ENCODE assay signal across 21 cellular contexts in the genomic region with DNA sequence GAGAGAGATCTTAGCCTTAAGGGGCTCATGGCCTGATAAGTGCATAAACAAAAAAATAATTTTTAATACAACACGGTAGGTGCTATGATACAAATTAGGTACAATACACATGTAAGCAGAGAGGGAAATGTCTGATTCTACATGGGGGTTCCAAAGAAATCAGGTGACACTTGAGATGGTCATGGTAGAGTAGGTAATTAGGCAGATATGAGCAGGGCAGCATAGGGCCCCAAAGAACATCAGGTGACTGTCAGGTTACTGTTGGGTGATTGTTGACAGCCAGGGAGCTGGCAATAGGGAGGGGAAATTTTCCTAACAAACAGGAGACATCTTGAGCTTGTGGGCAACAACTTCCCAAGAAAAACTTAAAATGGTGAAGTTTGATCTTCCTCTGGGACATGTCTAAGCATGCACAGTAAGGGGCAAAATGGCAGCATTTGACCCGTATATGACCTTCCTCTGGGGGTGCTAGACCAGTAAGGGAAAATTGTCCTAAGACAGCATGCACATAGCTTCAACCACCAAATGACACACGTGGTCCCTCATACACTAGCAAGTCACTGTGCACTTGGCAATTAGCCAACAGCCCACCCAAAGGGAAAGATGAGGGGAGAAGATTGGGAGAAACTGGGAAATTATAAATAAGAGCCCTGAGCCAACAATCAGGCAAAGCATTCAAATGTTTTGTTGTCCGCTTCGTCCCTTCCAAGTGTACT. TPM values are rescaled to one million over a fixed set of nuclear protein-coding genes. Genes with fewer than 3 reads are reported as not detected.
DNase-seq lines count a peak whose midpoint lies in the region; ATAC-seq, FAIRE-seq and TF ChIP-seq lines count a peak whose summit lies in the region.
"Had no signal": no experiment of that assay in that cellular context is flagged by ENCODE, and none has a peak within 500 bp of the region (broad histone marks: within the 10 kb centered on the region; RNA-seq: fewer than 3 reads in every experiment).

No MANE protein-coding gene starts in this region.

- H4K20me1 ChIP-seq in Loucy (ENCODE audit: insufficient read depth, low read length, poor library complexity, severe bottlenecking) = no peaks in the 10 kb centered on the region
- H4K20me1 ChIP-seq in hepatocyte (ENCODE audit: insufficient read depth, poor library complexity, severe bottlenecking) = no peaks in the 10 kb centered on the region

- H3K9me3 ChIP-seq in Loucy (ENCODE audit: insufficient read depth, low read depth, low read length) (no peaks in the 10 kb centered on the region; the same call in 1 of the 2 replicates), hepatocyte (ENCODE audit: low read depth) (no peaks in the 10 kb centered on the region)
- H3K9me3 ChIP-seq: transverse colon had no signal

- H3K4me1 ChIP-seq in Loucy (ENCODE audit: insufficient read depth, low read length, poor library complexity, severe bottlenecking) (no peaks in the 10 kb centered on the region), hepatocyte (ENCODE audit: insufficient read depth) (no peaks in the 10 kb centered on the region)
- H3K4me1 ChIP-seq: right atrium auricular region, transverse colon had no signal

- no peaks in the 10 kb centered on the region for H3K4me1 Mint-ChIP-seq in activated naive CD4-positive, alpha-beta T cell treated with anti-CD3 and anti-CD28 coated beads, Interleukin-2, amount 10 ng/mL, durations not matched to agents 7 days and 5 days
- H3K4me1 Mint-ChIP-seq: activated B cell treated with CpG ODN at 0.5 μM for 24 hours; activated naive CD8-positive, alpha-beta T cell treated with anti-CD3 and anti-CD28 coated beads for 36 hours; CD4-positive, alpha-beta memory T cell had no signal

- H3K9me3 Mint-ChIP-seq in activated naive CD4-positive, alpha-beta T cell treated with anti-CD3 and anti-CD28 coated beads, Interleukin-2, amount 50 U/mL, for 72 hours = peaks cover 4 to 7% of the 10 kb centered on the region in 2 donors
- peaks cover 6% of the 10 kb centered on the region for H3K9me3 Mint-ChIP-seq in activated naive CD4-positive, alpha-beta T cell treated with anti-CD3 and anti-CD28 coated beads, Interleukin-2, amount 10 ng/mL, durations not matched to agents 7 days and 5 days
- H3K9me3 Mint-ChIP-seq: activated B cell treated with CpG ODN at 0.5 μM for 24 hours; activated naive CD8-positive, alpha-beta T cell treated with anti-CD3 and anti-CD28 coated beads for 36 hours; dendritic cell treated with granulocyte-macrophage colony-stimulating factor and Interleukin-4, amounts not matched to agents 40 ng/mL and 50 ng/mL, for 4 days had no signal

- H3K36me3 ChIP-seq in Loucy (ENCODE audit: insufficient read depth, low read length) (no peaks in the 10 kb centered on the region), bronchial epithelial cell (ENCODE audit: control insufficient read depth, insufficient read depth, low read length) (no peaks in the 10 kb centered on the region), hepatocyte (replicated peaks; ENCODE audit: insufficient read depth, low read depth) (no peaks in the 10 kb centered on the region)
- H3K36me3 ChIP-seq: right atrium auricular region, transverse colon had no signal

- TF ChIP-seq CTCF in Loucy (conservative IDR thresholded peaks at IDR 0.05; ENCODE audit: low read length) (peak; percentile 24; the same call in 1 of the 2 replicates), bronchial epithelial cell (IDR thresholded peaks at IDR 0.05; ENCODE audit: insufficient read depth, low read length, severe bottlenecking) (peak; percentile 14), hepatocyte (IDR thresholded peaks at IDR 0.05; ENCODE audit: poor library complexity) (no peak)

- H3K4me3 Mint-ChIP-seq in activated naive CD4-positive, alpha-beta T cell treated with anti-CD3 and anti-CD28 coated beads, Interleukin-2, amount 10 ng/mL, durations not matched to agents 7 days and 5 days = no peak overlapping the region
- H3K4me3 Mint-ChIP-seq: activated B cell treated with CpG ODN at 0.5 μM for 24 hours; activated naive CD8-positive, alpha-beta T cell treated with anti-CD3 and anti-CD28 coated beads for 36 hours; CD4-positive, alpha-beta memory T cell; dendritic cell treated with granulocyte-macrophage colony-stimulating factor and Interleukin-4, amounts not matched to agents 40 ng/mL and 50 ng/mL, for 4 days had no signal

- H2AFZ ChIP-seq in Loucy (ENCODE audit: low read length) = no peak overlapping the region
- H2AFZ ChIP-seq in hepatocyte = no peak overlapping the region

- H3K4me3 ChIP-seq in Loucy (ENCODE audit: low read length, poor library complexity, severe bottlenecking) (no peak overlapping the region), bronchial epithelial cell (ENCODE audit: low read depth, low read length) (no peak overlapping the region), hepatocyte (no peak overlapping the region)
- H3K4me3 ChIP-seq: right atrium auricular region, transverse colon had no signal

- no peak for DNase-seq in activated naive CD4-positive, alpha-beta T cell treated with anti-CD3 and anti-CD28 coated beads, Interleukin-2, amount 50 U/mL, for 72 hours (ENCODE audit: low spot score in 2 of 2)
- no peak for DNase-seq in activated naive CD4-positive, alpha-beta T cell treated with anti-CD3 and anti-CD28 coated beads, Interleukin-2, amount 10 ng/mL, durations not matched to agents 7 days and 5 days
- DNase-seq in bronchial epithelial cell (ENCODE audit: low read depth) = no peak
- DNase-seq in urothelium cell line (ENCODE audit: low spot score) = no peak
- no peak for DNase-seq in hepatocyte (ENCODE audit: low spot score)
- DNase-seq in NCI-H2171 treated with DMSO at 0.1 percent for 48 hours (lab: John Stamatoyannopoulos, UW) = no peak
- DNase-seq: activated B cell treated with CpG ODN at 0.5 μM for 24 hours; activated naive CD8-positive, alpha-beta T cell treated with anti-CD3 and anti-CD28 coated beads for 36 hours; activated T-cell treated with anti-CD3 and anti-CD28 coated beads, Interleukin-2, amount 50 U/mL, for 48 hours; CD4-positive, alpha-beta memory T cell; NCI-H187; NCI-H446; occipital lobe; SHP77 treated with DMSO at 0.1 percent for 48 hours; stimulated activated naive CD4-positive, alpha-beta T cell treated with Interleukin-2 at 50 U/mL for 16 hours; transverse colon had no signal

- no peak for ATAC-seq in activated naive CD4-positive, alpha-beta T cell treated with anti-CD3 and anti-CD28 coated beads, Interleukin-2, amount 50 U/mL, for 72 hours
- ATAC-seq in HG02852 (IDR thresholded peaks at IDR 0.05; ENCODE audit: unreplicated experiment) = no peak

- WGBS in hepatocyte (ENCODE audit: low lambda C conversion rate, missing lambda C conversion rate) = 95% methylated on average over 5 of the region's 5 CpGs

- H3K4me2 ChIP-seq in Loucy (ENCODE audit: low read depth, low read length, poor library complexity, severe bottlenecking) (no peak overlapping the region), hepatocyte (no peak overlapping the region)

- H3K9me2 ChIP-seq in Loucy (replicated peaks; ENCODE audit: low read depth, low read length) (no peaks in the 10 kb centered on the region), hepatocyte (replicated peaks; ENCODE audit: insufficient read depth) (no peaks in the 10 kb centered on the region)

- CTCF ChIA-PET in activated naive CD4-positive, alpha-beta T cell treated with anti-CD3 and anti-CD28 coated beads, Interleukin-2, amount 10 ng/mL, durations not matched to agents 7 days and 5 days (lab: Charles Lee) = no interaction called here

- no peak for FAIRE-seq in bronchial epithelial cell (lab: Jason Lieb, UNC)
- FAIRE-seq in urothelium cell line (lab: Jason Lieb, UNC) = peak; percentile 20

- H3K27ac Mint-ChIP-seq in activated naive CD4-positive, alpha-beta T cell treated with anti-CD3 and anti-CD28 coated beads, Interleukin-2, amount 50 U/mL, for 72 hours = peak overlapping the region; percentile 33 to 53
- no peak overlapping the region for H3K27ac Mint-ChIP-seq in activated naive CD4-positive, alpha-beta T cell treated with anti-CD3 and anti-CD28 coated beads, Interleukin-2, amount 10 ng/mL, durations not matched to agents 7 days and 5 days
- H3K27ac Mint-ChIP-seq: activated B cell treated with CpG ODN at 0.5 μM for 24 hours; activated naive CD8-positive, alpha-beta T cell treated with anti-CD3 and anti-CD28 coated beads for 36 hours; dendritic cell treated with granulocyte-macrophage colony-stimulating factor and Interleukin-4, amounts not matched to agents 40 ng/mL and 50 ng/mL, for 4 days had no signal

- H3K79me2 ChIP-seq in Loucy (ENCODE audit: insufficient read depth, low read length) = no peaks in the 10 kb centered on the region
- H3K79me2 ChIP-seq in hepatocyte = no peaks in the 10 kb centered on the region

- no peak overlapping the region for H3K9ac ChIP-seq in Loucy (ENCODE audit: low read depth, low read length, poor library complexity, severe bottlenecking)

- H3K27me3 ChIP-seq in Loucy (ENCODE audit: insufficient read depth, low read length, poor library complexity, severe bottlenecking) (no peaks in the 10 kb centered on the region), bronchial epithelial cell (ENCODE audit: control insufficient read depth, insufficient read depth, low read length) (no peaks in the 10 kb centered on the region), hepatocyte (no peaks in the 10 kb centered on the region)
- H3K27me3 ChIP-seq: right atrium auricular region, transverse colon had no signal

- no peaks in the 10 kb centered on the region for H3F3A ChIP-seq in Loucy (ENCODE audit: low read depth)

- no peak overlapping the region for H3K27ac ChIP-seq in hepatocyte
- H3K27ac ChIP-seq: epithelial cell of prostate, right atrium auricular region, transverse colon had no signal

- H3K36me3 Mint-ChIP-seq in activated naive CD4-positive, alpha-beta T cell treated with anti-CD3 and anti-CD28 coated beads, Interleukin-2, amount 50 U/mL, for 72 hours = peaks cover 5 to 19% of the 10 kb centered on the region in 2 donors
- peaks cover 5% of the 10 kb centered on the region for H3K36me3 Mint-ChIP-seq in activated naive CD4-positive, alpha-beta T cell treated with anti-CD3 and anti-CD28 coated beads, Interleukin-2, amount 10 ng/mL, durations not matched to agents 7 days and 5 days

- peaks cover 5% of the 10 kb centered on the region for H3K27me3 Mint-ChIP-seq in activated naive CD4-positive, alpha-beta T cell treated with anti-CD3 and anti-CD28 coated beads, Interleukin-2, amount 10 ng/mL, durations not matched to agents 7 days and 5 days
- H3K27me3 Mint-ChIP-seq: activated B cell treated with CpG ODN at 0.5 μM for 24 hours; activated naive CD8-positive, alpha-beta T cell treated with anti-CD3 and anti-CD28 coated beads for 36 hours; CD4-positive, alpha-beta memory T cell; dendritic cell treated with granulocyte-macrophage colony-stimulating factor and Interleukin-4, amounts not matched to agents 40 ng/mL and 50 ng/mL, for 4 days had no signal

RNA-seq across cellular contexts. Expression of a gene that starts 37.3 kb away (rescaled TPM):
- total RNA-seq in activated naive CD4-positive, alpha-beta T cell treated with anti-CD3 and anti-CD28 coated beads, Interleukin-2, amount 50 U/mL, for 72 hours = 10 to 100 TPM; 44.2 to 44.3 TPM
- total RNA-seq in bronchial epithelial cell (6.8 and 7.9 TPM in 2 replicates), hepatocyte (8.7 and 14.1 TPM in 2 replicates)
- polyA plus RNA-seq in hepatocyte = 6.8 and 7.3 TPM in 2 replicates

RNA-seq across cellular contexts. Expression of a gene that starts 42.7 kb away (rescaled TPM):
- total RNA-seq in activated naive CD4-positive, alpha-beta T cell treated with anti-CD3 and anti-CD28 coated beads, Interleukin-2, amount 50 U/mL, for 72 hours = 1 to 10 TPM; 7.3 to 8.4 TPM
- total RNA-seq in bronchial epithelial cell (14.8 and 24.0 TPM in 2 replicates), hepatocyte (12.1 and 19.9 TPM in 2 replicates)
- 6.7 and 8.6 TPM in 2 replicates for polyA plus RNA-seq in hepatocyte

RNA-seq across cellular contexts. Expression of a gene that starts 43.1 kb away (rescaled TPM):
- total RNA-seq in activated naive CD4-positive, alpha-beta T cell treated with anti-CD3 and anti-CD28 coated beads, Interleukin-2, amount 50 U/mL, for 72 hours = 10 to 100 TPM; 50.6 to 94.0 TPM
- total RNA-seq in bronchial epithelial cell (78.5 and 81.0 TPM in 2 replicates), hepatocyte (31.4 and 34.8 TPM in 2 replicates)
- 40.9 and 43.0 TPM in 2 replicates for polyA plus RNA-seq in hepatocyte
